ENCODE assay signal across 8 cellular contexts in genomic region chr18:49849331-49850217, GRCh38. TPM values are rescaled to one million over a fixed set of nuclear protein-coding genes. Genes with fewer than 3 reads are reported as not detected.
A peak's percentile ranks its signal among the peaks of the same experiment; 100 is the strongest.
DNase-seq lines count a peak whose midpoint lies in the region; ATAC-seq and TF ChIP-seq lines count a peak whose summit lies in the region.

No MANE protein-coding gene starts in this region.

- H3K4me1 ChIP-seq in ovary (ENCODE audit: insufficient read depth) = no peaks in the 10 kb centered on the region

- H3K27me3 ChIP-seq in H7 (ENCODE audit: control insufficient read depth, insufficient read depth, low read length) (no peaks in the 10 kb centered on the region), ovary (no peaks in the 10 kb centered on the region)

- H3K9me3 Mint-ChIP-seq in activated naive CD4-positive, alpha-beta T cell treated with anti-CD3 and anti-CD28 coated beads for 36 hours = no peaks in the 10 kb centered on the region

- intact Hi-C loops in ovary (cut with DNase I) = loop anchor here in 2 of 4 donors (5.0 to 10.0 kb wide), 2 partner anchors 335 to 337 kb away; no protein-coding TSS in a partner anchor
- intact Hi-C loops in activated naive CD4-positive, alpha-beta T cell treated with anti-CD3 and anti-CD28 coated beads for 36 hours (cut with micrococcal nuclease) = no loop called here

- H3K4me3 ChIP-seq in H7 (ENCODE audit: insufficient read depth, low read depth, low read length) (no peak overlapping the region), epithelial cell of proximal tubule (ENCODE audit: low read depth, low read length) (peak overlapping the region; percentile 17), ovary (no peak overlapping the region)

- WGBS in ovary, 3 donors = 23 to 35% (median 27%) methylated on average over 11 to 14 of the region's 14 CpGs

- no peaks in the 10 kb centered on the region for H3K4me1 Mint-ChIP-seq in activated naive CD4-positive, alpha-beta T cell treated with anti-CD3 and anti-CD28 coated beads for 36 hours (ENCODE audit: low read depth)

- H3K4me3 Mint-ChIP-seq in activated naive CD4-positive, alpha-beta T cell treated with anti-CD3 and anti-CD28 coated beads for 36 hours = no peak overlapping the region

- TF ChIP-seq CTCF in epithelial cell of proximal tubule (conservative IDR thresholded peaks at IDR 0.05; ENCODE audit: low read depth, low read length) (no peak), ovary (IDR thresholded peaks at IDR 0.05) (no peak)

- ATAC-seq in GM18867 (IDR thresholded peaks at IDR 0.05; ENCODE audit: unreplicated experiment) (no peak), GM18519 (IDR thresholded peaks at IDR 0.05; ENCODE audit: low FRiP score, unreplicated experiment) (no peak), GM19395 (IDR thresholded peaks at IDR 0.05; ENCODE audit: unreplicated experiment) (no peak)

- CTCF ChIA-PET in activated naive CD4-positive, alpha-beta T cell treated with anti-CD3 and anti-CD28 coated beads for 36 hours (lab: Charles Lee) = interaction anchor here (1.2 kb wide), 2 partner anchors 9 to 13 kb away, joined by 4 to 5 read pairs; no protein-coding TSS in a partner anchor

- H3K36me3 Mint-ChIP-seq in activated naive CD4-positive, alpha-beta T cell treated with anti-CD3 and anti-CD28 coated beads for 36 hours (ENCODE audit: low read depth) = no peaks in the 10 kb centered on the region

- peaks cover 15% of the 10 kb centered on the region for H3K27me3 Mint-ChIP-seq in activated naive CD4-positive, alpha-beta T cell treated with anti-CD3 and anti-CD28 coated beads for 36 hours (ENCODE audit: low read depth)

- no peak for TF ChIP-seq POLR2A in ovary (IDR thresholded peaks at IDR 0.05)

- H3K36me3 ChIP-seq in H7 (replicated peaks; ENCODE audit: control insufficient read depth, insufficient read depth, low read length) (no peaks in the 10 kb centered on the region; the same call in 1 of the 2 replicates), ovary (no peaks in the 10 kb centered on the region)

- H3K9me3 ChIP-seq in ovary = no peaks in the 10 kb centered on the region

- no peak overlapping the region for H3K27ac Mint-ChIP-seq in activated naive CD4-positive, alpha-beta T cell treated with anti-CD3 and anti-CD28 coated beads for 36 hours

- TF ChIP-seq EP300 in ovary (IDR thresholded peaks at IDR 0.05) = no peak

- no peak overlapping the region for H3K27ac ChIP-seq in ovary

- DNase-seq in H7 (peak; percentile 88), NCI-H460 (ENCODE audit: extremely low read depth, low read depth) (peak; percentile 83), epithelial cell of proximal tubule (ENCODE audit: low read depth) (peak; percentile 88), ovary (peak in 4 of 5 donors; percentile 21 to 46 (median 36))
- no peak for DNase-seq in activated naive CD4-positive, alpha-beta T cell treated with anti-CD3 and anti-CD28 coated beads for 36 hours

RNA-seq across cellular contexts. Expression of gene ACAA2, which starts 36.2 kb away (rescaled TPM):
- 112 and 123 TPM in 2 replicates for total RNA-seq in H7 (2014; rRNA removed; shearing (Covaris generic))
- 82.3 and 84.5 TPM in 2 replicates for total RNA-seq in NCI-H460 (2014; rRNA removed; shearing (Covaris generic))
- polyA plus RNA-seq in NCI-H460 (2014; cell fraction: nucleus; rRNA removed) = 35.4 and 39.7 TPM in 2 replicates
- total RNA-seq in epithelial cell of proximal tubule = 92.3 and 93.8 TPM in 2 replicates
- total RNA-seq in ovary = 10 to 100 TPM; 28.6 to 50.8 (median 43.1) TPM
- 10 to 100 TPM; 44.1 to 96.2 TPM for polyA plus RNA-seq in ovary
- 10 to 100 TPM; 67.9 to 69.8 TPM for total RNA-seq in activated naive CD4-positive, alpha-beta T cell treated with anti-CD3 and anti-CD28 coated beads for 36 hours
